Comparison of ENCODE assay signal across 25 cellular contexts in genomic region chr1:22166439-22166838, GRCh38. TPM values are rescaled to one million over a fixed set of nuclear protein-coding genes. Genes with fewer than 3 reads are reported as not detected.
"Had no signal": no experiment of that assay in that cellular context is flagged by ENCODE, and none has a peak within 500 bp of the region (broad histone marks: within the 10 kb centered on the region; RNA-seq: fewer than 3 reads in every experiment).

No MANE protein-coding gene starts in this region.

- H3K4me3 Mint-ChIP-seq: activated CD8-positive, alpha-beta T cell treated with anti-CD3 and anti-CD28 coated beads for 36 hours; activated naive CD4-positive, alpha-beta T cell treated with anti-CD3 and anti-CD28 coated beads, Interleukin-2, amount 50 U/mL, for 24 hours; activated naive CD8-positive, alpha-beta T cell treated with anti-CD3 and anti-CD28 coated beads, Interleukin-2, amount 50 U/mL, for 24 hours; activated T-cell treated with anti-CD3 and anti-CD28 coated beads, Interleukin-2, amount 50 U/mL, for 4 hours; central memory CD8-positive, alpha-beta T cell; dendritic cell treated with granulocyte-macrophage colony-stimulating factor and Interleukin-4, amounts not matched to agents 40 ng/mL and 50 ng/mL, for 4 days; endodermal cell; nephron; stimulated activated effector memory CD8-positive, alpha-beta T cell treated with anti-CD3 and anti-CD28 coated beads, Interleukin-12 subunit alpha, Interleukin-12 subunit beta, amount 100 ng/mL, for 72 hours; stimulated activated naive CD8-positive, alpha-beta T cell treated with anti-CD3 and anti-CD28 coated beads, Interleukin-15, Interleukin-2, amounts not matched to agents 100 ng/mL and 50 ng/mL, for 24 hours; WTC11 had no signal

- ATAC-seq: activated CD8-positive, alpha-beta T cell treated with anti-CD3 and anti-CD28 coated beads for 36 hours; activated naive CD8-positive, alpha-beta T cell treated with anti-CD3 and anti-CD28 coated beads, Interleukin-2, amount 50 U/mL, for 24 hours; activated T-cell treated with anti-CD3 and anti-CD28 coated beads, Interleukin-2, amount 50 U/mL, for 4 hours; right lobe of liver; stimulated activated effector memory CD8-positive, alpha-beta T cell treated with anti-CD3 and anti-CD28 coated beads, Interleukin-12 subunit alpha, Interleukin-12 subunit beta, amount 100 ng/mL, for 72 hours; upper lobe of right lung; WTC11 had no signal

- DNase-seq: activated CD4-positive, alpha-beta T cell treated with anti-CD3 and anti-CD28 coated beads for 1 hour; activated CD4-positive, alpha-beta T cell treated with anti-CD3 and anti-CD28 coated beads, Interleukin-2, amount 50 U/mL, for 1 hour; activated CD8-positive, alpha-beta T cell treated with anti-CD3 and anti-CD28 coated beads for 36 hours; activated naive CD8-positive, alpha-beta T cell treated with anti-CD3 and anti-CD28 coated beads, Interleukin-2, amount 50 U/mL, for 24 hours; activated T-cell treated with anti-CD3 and anti-CD28 coated beads, Interleukin-2, amount 50 U/mL, for 4 hours; amygdala; endodermal cell; esophagus squamous epithelium; left ventricle myocardium inferior; right lobe of liver; stimulated activated CD4-positive, alpha-beta T cell treated with anti-CD3 and anti-CD28 coated beads, Interleukin-4, amount 100 ng/mL, for 24 hours; substantia nigra; T-helper 2 cell; upper lobe of right lung had no signal

- H3K36me3 ChIP-seq: esophagus squamous epithelium, left ventricle myocardium inferior, right lobe of liver, upper lobe of right lung had no signal

- H3K36me3 Mint-ChIP-seq: activated naive CD4-positive, alpha-beta T cell treated with anti-CD3 and anti-CD28 coated beads, Interleukin-2, amount 50 U/mL, for 24 hours; stimulated activated effector memory CD8-positive, alpha-beta T cell treated with anti-CD3 and anti-CD28 coated beads, Interleukin-12 subunit alpha, Interleukin-12 subunit beta, amount 100 ng/mL, for 72 hours; WTC11 had no signal

- H3K4me1 Mint-ChIP-seq: activated naive CD4-positive, alpha-beta T cell treated with anti-CD3 and anti-CD28 coated beads, Interleukin-2, amount 50 U/mL, for 24 hours; activated naive CD8-positive, alpha-beta T cell treated with anti-CD3 and anti-CD28 coated beads, Interleukin-2, amount 50 U/mL, for 24 hours; central memory CD8-positive, alpha-beta T cell; endodermal cell; nephron; WTC11 had no signal

- H3K27me3 Mint-ChIP-seq: activated naive CD4-positive, alpha-beta T cell treated with anti-CD3 and anti-CD28 coated beads, Interleukin-2, amount 50 U/mL, for 24 hours had no signal

- H3K27ac Mint-ChIP-seq: activated CD8-positive, alpha-beta T cell treated with anti-CD3 and anti-CD28 coated beads for 36 hours; activated naive CD4-positive, alpha-beta T cell treated with anti-CD3 and anti-CD28 coated beads, Interleukin-2, amount 50 U/mL, for 24 hours; activated naive CD8-positive, alpha-beta T cell treated with anti-CD3 and anti-CD28 coated beads, Interleukin-2, amount 50 U/mL, for 24 hours; activated T-helper 2 cell treated with anti-CD3 and anti-CD28 coated beads, Interferon-gamma antibody, Interleukin-2, Interleukin-4, amounts not matched to agents 10 μg/mL and 5 μg/mL and 100 μg/mL, durations not matched to agents 14 hours and 24 hours and 36 hours; dendritic cell treated with granulocyte-macrophage colony-stimulating factor and Interleukin-4, amounts not matched to agents 40 ng/mL and 50 ng/mL, for 4 days; endodermal cell; nephron; stimulated activated effector memory CD8-positive, alpha-beta T cell treated with anti-CD3 and anti-CD28 coated beads, Interleukin-12 subunit alpha, Interleukin-12 subunit beta, amount 100 ng/mL, for 72 hours; stimulated activated naive CD8-positive, alpha-beta T cell treated with anti-CD3 and anti-CD28 coated beads, Interleukin-15, Interleukin-2, amounts not matched to agents 100 ng/mL and 50 ng/mL, for 24 hours; WTC11 had no signal

- H3K27me3 ChIP-seq: esophagus squamous epithelium, right lobe of liver, upper lobe of right lung had no signal

- H3K9me3 Mint-ChIP-seq: activated CD8-positive, alpha-beta T cell treated with anti-CD3 and anti-CD28 coated beads for 36 hours; activated naive CD4-positive, alpha-beta T cell treated with anti-CD3 and anti-CD28 coated beads, Interleukin-2, amount 50 U/mL, for 24 hours; activated naive CD8-positive, alpha-beta T cell treated with anti-CD3 and anti-CD28 coated beads, Interleukin-2, amount 50 U/mL, for 24 hours; activated T-cell treated with anti-CD3 and anti-CD28 coated beads, Interleukin-2, amount 50 U/mL, for 4 hours; activated T-helper 2 cell treated with anti-CD3 and anti-CD28 coated beads, Interferon-gamma antibody, Interleukin-2, Interleukin-4, amounts not matched to agents 10 μg/mL and 5 μg/mL and 100 μg/mL, durations not matched to agents 14 hours and 24 hours and 36 hours; central memory CD8-positive, alpha-beta T cell; dendritic cell treated with granulocyte-macrophage colony-stimulating factor and Interleukin-4, amounts not matched to agents 40 ng/mL and 50 ng/mL, for 4 days; endodermal cell; nephron; stimulated activated effector memory CD8-positive, alpha-beta T cell treated with anti-CD3 and anti-CD28 coated beads, Interleukin-12 subunit alpha, Interleukin-12 subunit beta, amount 100 ng/mL, for 72 hours; stimulated activated naive CD8-positive, alpha-beta T cell treated with anti-CD3 and anti-CD28 coated beads, Interleukin-15, Interleukin-2, amounts not matched to agents 100 ng/mL and 50 ng/mL, for 24 hours; WTC11 had no signal

- H3K4me3 ChIP-seq: esophagus squamous epithelium, left ventricle myocardium inferior, lung, right lobe of liver, upper lobe of right lung had no signal

- FAIRE-seq: frontal cortex, islet of Langerhans had no signal

RNA-seq across cellular contexts. Expression of gene WNT4, which starts 23.5 kb away (rescaled TPM):
- total RNA-seq: activated CD8-positive, alpha-beta T cell treated with anti-CD3 and anti-CD28 coated beads for 36 hours; activated T-cell treated with anti-CD3 and anti-CD28 coated beads, Interleukin-2, amount 50 U/mL, for 4 hours; activated T-helper 2 cell treated with anti-CD3 and anti-CD28 coated beads, Interferon-gamma antibody, Interleukin-2, Interleukin-4, amounts not matched to agents 10 μg/mL and 5 μg/mL and 100 μg/mL, durations not matched to agents 14 hours and 24 hours and 36 hours; left ventricle myocardium inferior had no signal
